In the genomic region with DNA sequence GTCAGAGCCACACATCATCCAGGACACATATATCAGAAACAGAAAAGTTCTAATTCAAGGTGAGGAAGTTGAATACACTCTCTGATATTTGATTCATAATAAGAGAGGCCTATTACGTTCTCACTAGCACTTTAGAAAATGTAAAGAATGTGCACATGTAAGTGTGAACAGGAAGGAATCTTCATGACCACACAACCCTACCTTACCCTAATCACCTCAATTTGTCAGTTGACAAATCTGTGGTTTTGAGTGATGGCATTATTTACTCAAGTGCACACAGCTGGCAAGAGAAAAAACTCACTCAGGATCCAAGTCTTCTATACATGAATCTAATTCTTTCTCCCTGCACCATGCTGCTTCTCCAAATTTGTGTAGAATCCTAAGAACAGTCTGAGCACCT, we compare ENCODE assay signal across 23 cellular contexts.
DNase-seq lines count a peak whose midpoint lies in the region; ATAC-seq lines count a peak whose summit lies in the region.
"Had no signal": no experiment of that assay in that cellular context is flagged by ENCODE, and none has a peak within 500 bp of the region (broad histone marks: within the 10 kb centered on the region; RNA-seq: fewer than 3 reads in every experiment).

No MANE protein-coding gene starts in this region.

- ATAC-seq in GM18498 (IDR thresholded peaks at IDR 0.05; ENCODE audit: unreplicated experiment), result no peak
- ATAC-seq in HG03442 (IDR thresholded peaks at IDR 0.05; ENCODE audit: unreplicated experiment), result no peak
- ATAC-seq in GM21528 (IDR thresholded peaks at IDR 0.05; ENCODE audit: low FRiP score, unreplicated experiment), result no peak
- ATAC-seq: A549; activated CD8-positive, alpha-beta T cell treated with anti-CD3 and anti-CD28 coated beads for 36 hours; left lobe of liver; stimulated activated naive B cell treated with anti-CD40 and anti-IgM and Interleukin-4, amounts not matched to agents 10 μg/mL and 1 μg/mL and 100 μg/mL, for 72 hours had no signal

- peak; percentile 10 for DNase-seq in A172 (ENCODE audit: low spot score)
- peak; percentile 78 for DNase-seq in Jurkat, Clone E6-1 (ENCODE audit: low read depth, low spot score)
- DNase-seq in amniotic epithelial cell (ENCODE audit: low read depth), result peak; percentile 77
- DNase-seq in glomerular visceral epithelial cell (ENCODE audit: extremely low spot score), result peak; percentile 57
- DNase-seq in stimulated activated naive CD4-positive, alpha-beta T cell (lab: John Stamatoyannopoulos, UW), result no peak
- DNase-seq: activated CD8-positive, alpha-beta T cell treated with anti-CD3 and anti-CD28 coated beads for 36 hours; activated naive CD4-positive, alpha-beta T cell treated with anti-CD3 and anti-CD28 coated beads, Interleukin-2, amount 10 ng/mL, durations not matched to agents 7 days and 5 days; amniotic stem cell; CD4-positive, CD25-positive, alpha-beta regulatory T cell; HCEC 1CT; mesendoderm; NCI-H1092; NCI-H1694; NCI-H446 treated with DMSO at 0.1 percent for 48 hours; OCI-M1; ovary; stimulated activated naive B cell treated with anti-CD40 and anti-IgM and Interleukin-4, amounts not matched to agents 10 μg/mL and 1 μg/mL and 100 μg/mL, for 72 hours had no signal

- no peak overlapping the region for H3K4me3 ChIP-seq in Jurkat, Clone E6-1 (ENCODE audit: low read length)
- H3K4me3 ChIP-seq: A549, ovary, skin epidermis had no signal

Comparison
In these comparisons a context has a peak if more than half of its experiments do, and no peak if none do; other contexts are left out.
1. DNase-seq: peak in A172 (single experiment), Jurkat, Clone E6-1 (single experiment), amniotic epithelial cell (single experiment) and glomerular visceral epithelial cell (single experiment); none in stimulated activated naive CD4-positive, alpha-beta T cell (0 of 6).